ENCODE assay signal across 8 cellular contexts in genomic region chr1:234605983-234606730, GRCh38. TPM values are rescaled to one million over a fixed set of nuclear protein-coding genes. Genes with fewer than 3 reads are reported as not detected.
DNase-seq lines count a peak whose midpoint lies in the region; ATAC-seq and TF ChIP-seq lines count a peak whose summit lies in the region.

No MANE protein-coding gene starts in this region.

- DNase-seq in activated CD8-positive, alpha-beta memory T cell treated with anti-CD3 and anti-CD28 coated beads, Interleukin-2, amount 50 U/mL, for 4 hours = peak; percentile 61
- DNase-seq in activated CD8-positive, alpha-beta memory T cell treated with anti-CD3 and anti-CD28 coated beads for 24 hours = no peak
- DNase-seq in NCI-H748 (lab: John Stamatoyannopoulos, UW; ENCODE audit: unreplicated experiment) (peak; percentile 34), heart right ventricle (peak; percentile 29 to 53), NCI-H1930 (lab: John Stamatoyannopoulos, UW) (no peak)
- peak; percentile 53 for DNase-seq in activated naive CD4-positive, alpha-beta T cell treated with Interleukin-2 at 50 U/mL for 16 hours

- ATAC-seq in heart right ventricle = peak in 3 of 8 donors; percentile 15 to 28 (median 24)
- ATAC-seq in GM18870 (IDR thresholded peaks at IDR 0.05; ENCODE audit: unreplicated experiment) = no peak

- WGBS in heart right ventricle, 2 donors = 0 to 1% methylated on average over 9 of the region's 9 CpGs

- H3K27ac ChIP-seq in heart right ventricle (peak overlapping the region; percentile 96 to 100 (median 100)), rectal smooth muscle tissue (ENCODE audit: low read depth, low read length) (peak overlapping the region; percentile 99)

- H3K27me3 ChIP-seq in heart right ventricle (no peaks in the 10 kb centered on the region), rectal smooth muscle tissue (ENCODE audit: control insufficient read depth, insufficient read depth, low read length) (no peaks in the 10 kb centered on the region)

- intact Hi-C loops in heart right ventricle (cut with DNase I) = loop anchor here in 8 of 10 donors (2.0 to 10.0 kb wide), 12 partner anchors 69 to 477 kb away; no protein-coding TSS in a partner anchor

- H3K9me3 ChIP-seq in heart right ventricle = no peaks in the 10 kb centered on the region

- H3K4me3 ChIP-seq in heart right ventricle (peak overlapping the region; percentile 78 to 96 (median 88)), rectal smooth muscle tissue (ENCODE audit: low read length) (peak overlapping the region; percentile 98)

- H3K4me1 ChIP-seq in heart right ventricle = peaks cover 0 to 50% (median 38%) of the 10 kb centered on the region in 9 donors
- H3K4me1 ChIP-seq in rectal smooth muscle tissue (ENCODE audit: control insufficient read depth, insufficient read depth, low read length) = peaks cover 16% of the 10 kb centered on the region

- TF ChIP-seq CTCF in heart right ventricle (IDR thresholded peaks at IDR 0.05) = peak in 1 of 9 donors; percentile 7

- H3K36me3 ChIP-seq in heart right ventricle (peaks cover 0 to 62% (median 23%) of the 10 kb centered on the region in 9 donors), rectal smooth muscle tissue (ENCODE audit: control insufficient read depth, insufficient read depth, low read length) (peaks cover 16% of the 10 kb centered on the region)

- peak overlapping the region; percentile 89 for H3K9ac ChIP-seq in rectal smooth muscle tissue (ENCODE audit: low read length)

RNA-seq across cellular contexts. Expression of gene IRF2BP2, which starts 3.8 kb away (rescaled TPM):
- 100 to 1,000 TPM in 6 of 10 donors, 10 to 100 TPM in 4; 78.2 to 181 (median 104) TPM for total RNA-seq in heart right ventricle
- polyA plus RNA-seq in heart right ventricle = 10 to 100 TPM; 50.6 to 54.0 TPM

Comparison
In these comparisons a context has a peak if more than half of its experiments do, and no peak if none do; other contexts are left out.
1. DNase-seq: peak in activated CD8-positive, alpha-beta memory T cell treated with anti-CD3 and anti-CD28 coated beads, Interleukin-2, amount 50 U/mL, for 4 hours (single experiment), NCI-H748 (single experiment), activated naive CD4-positive, alpha-beta T cell treated with Interleukin-2 at 50 U/mL for 16 hours (single experiment) and heart right ventricle (2 of 2); none in activated CD8-positive, alpha-beta memory T cell treated with anti-CD3 and anti-CD28 coated beads for 24 hours (single experiment) and NCI-H1930 (0 of 2).